16 cellular contexts compared by ENCODE assay signal in genomic region chr7:16416289-16417282, GRCh38. TPM values are rescaled to one million over a fixed set of nuclear protein-coding genes. Genes with fewer than 3 reads are reported as not detected.
DNase-seq lines count a peak whose midpoint lies in the region; ATAC-seq and TF ChIP-seq lines count a peak whose summit lies in the region.
"Had no signal": no experiment of that assay in that cellular context is flagged by ENCODE, and none has a peak within 500 bp of the region (broad histone marks: within the 10 kb centered on the region; RNA-seq: fewer than 3 reads in every experiment).

No MANE protein-coding gene starts in this region.

- no peaks in the 10 kb centered on the region for H3K9me3 ChIP-seq in body of pancreas
- no peaks in the 10 kb centered on the region for H3K9me3 ChIP-seq in esophagus squamous epithelium

- TF ChIP-seq POLR2A in body of pancreas (IDR thresholded peaks at IDR 0.05) (no peak), esophagus squamous epithelium (IDR thresholded peaks at IDR 0.05) (no peak)

- intact Hi-C loops in body of pancreas (cut with DNase I) = no loop called here
- intact Hi-C loops in esophagus squamous epithelium (cut with DNase I) = no loop called here

- H3K4me1 ChIP-seq in body of pancreas (peaks cover 22% of the 10 kb centered on the region), esophagus squamous epithelium (peaks cover 3 to 25% (median 15%) of the 10 kb centered on the region in 3 donors)

- no peaks in the 10 kb centered on the region for H3K36me3 ChIP-seq in body of pancreas (replicated peaks in 1 of 2; ENCODE audit: insufficient read depth in 1 of 2, low read depth in 2 of 2)
- H3K36me3 ChIP-seq in esophagus squamous epithelium = no peaks in the 10 kb centered on the region

- H3K4me3 Mint-ChIP-seq in immature natural killer cell = no peak overlapping the region
- H3K4me3 Mint-ChIP-seq: stimulated activated naive CD8-positive, alpha-beta T cell treated with anti-CD3 and anti-CD28 coated beads, Interleukin-15, amount 100 ng/mL, for 72 hours had no signal

- no peaks in the 10 kb centered on the region for H3K9me3 Mint-ChIP-seq in immature natural killer cell

- no peaks in the 10 kb centered on the region for H3K36me3 Mint-ChIP-seq in immature natural killer cell

- DNase-seq in Daoy (ENCODE audit: low read depth) (peak; percentile 13), NCI-H526 (lab: John Stamatoyannopoulos, UW) (peak; percentile 80 to 88), body of pancreas (peak; percentile 19 to 68 (median 62)), kidney tubule cell (ENCODE audit: low spot score) (peak; percentile 75), immature natural killer cell (no peak), esophagus squamous epithelium (lab: John Stamatoyannopoulos, UW) (no peak), anterior cingulate cortex (lab: John Stamatoyannopoulos, UW) (no peak)
- no peak for DNase-seq in activated naive CD4-positive, alpha-beta T cell treated with Interleukin-2 at 50 U/mL for 16 hours
- DNase-seq: activated CD4-positive, CD25-positive, alpha-beta regulatory T cell treated with anti-CD3 and anti-CD28 coated beads, Interleukin-2, amount 50 U/mL, for 72 hours; glutamatergic neuron; Karpas-422; SHP77; stimulated activated CD4-positive, alpha-beta T cell treated with anti-CD3 and anti-CD28 coated beads, Interleukin-4, amount 100 ng/mL, for 1 hour; stimulated activated naive CD8-positive, alpha-beta T cell treated with anti-CD3 and anti-CD28 coated beads, Interleukin-15, amount 100 ng/mL, for 72 hours had no signal

- no peaks in the 10 kb centered on the region for H3K27me3 ChIP-seq in body of pancreas
- H3K27me3 ChIP-seq in esophagus squamous epithelium = no peaks in the 10 kb centered on the region

- no peak overlapping the region for H3K27ac Mint-ChIP-seq in immature natural killer cell

- WGBS in body of pancreas, 2 donors = 48 to 65% methylated on average over 7 of the region's 7 CpGs
- WGBS in esophagus squamous epithelium, 2 donors = 69 to 70% methylated on average over 6 of the region's 7 CpGs

- H3K4me1 Mint-ChIP-seq in immature natural killer cell = peaks cover 18 to 19% of the 10 kb centered on the region in 2 donors

- peaks cover 6 to 8% (median 8%) of the 10 kb centered on the region in 3 donors for H3K27me3 Mint-ChIP-seq in immature natural killer cell (ENCODE audit: low read depth in 3 of 3)
- H3K27me3 Mint-ChIP-seq: stimulated activated naive CD8-positive, alpha-beta T cell treated with anti-CD3 and anti-CD28 coated beads, Interleukin-15, amount 100 ng/mL, for 72 hours had no signal

- TF ChIP-seq CTCF in body of pancreas (IDR thresholded peaks at IDR 0.05) = no peak
- TF ChIP-seq CTCF in esophagus squamous epithelium (IDR thresholded peaks at IDR 0.05) = no peak

- H3K27ac ChIP-seq in body of pancreas (no peak overlapping the region), esophagus squamous epithelium (no peak overlapping the region)

- H3K4me3 ChIP-seq in body of pancreas (no peak overlapping the region), esophagus squamous epithelium (no peak overlapping the region)

- peak; percentile 28 for ATAC-seq in body of pancreas
- ATAC-seq: stimulated activated naive CD8-positive, alpha-beta T cell treated with anti-CD3 and anti-CD28 coated beads, Interleukin-15, amount 100 ng/mL, for 72 hours had no signal

RNA-seq across cellular contexts. Expression of gene CRPPA, which starts 4.8 kb away (rescaled TPM):
- 0.11 and 0.65 TPM in 2 replicates for total RNA-seq in Daoy (2014; rRNA removed; shearing (Covaris generic))
- total RNA-seq in body of pancreas = 1 to 10 TPM in 1 of 2 donors, under 1 TPM in 1; 0.66 to 1.0 TPM
- under 1 TPM; 0.28 to 0.82 (median 0.65) TPM for polyA plus RNA-seq in immature natural killer cell
- total RNA-seq in esophagus squamous epithelium = 1 to 10 TPM in 2 of 4 donors, under 1 TPM in 2; 0.26 to 1.9 (median 0.85) TPM

RNA-seq across cellular contexts. Expression of gene SOSTDC1, which starts 49.0 kb away (rescaled TPM):
- total RNA-seq in Daoy (2014; rRNA removed; shearing (Covaris generic)) = not detected in 2 replicates
- total RNA-seq in body of pancreas (not detected), esophagus squamous epithelium (1 to 10 TPM in 3 of 4 donors, under 1 TPM in 1; 0.70 to 2.8 (median 2.6) TPM)
- not detected for polyA plus RNA-seq in immature natural killer cell
- total RNA-seq: lung microvascular endothelial cell, posterior vena cava had no signal

Comparison
In these comparisons a context has a peak if more than half of its experiments do, and no peak if none do; other contexts are left out.
1. DNase-seq: peak in Daoy (single experiment), NCI-H526 (2 of 2), body of pancreas (4 of 4) and kidney tubule cell (single experiment); none in immature natural killer cell (0 of 3), activated naive CD4-positive, alpha-beta T cell treated with Interleukin-2 at 50 U/mL for 16 hours (single experiment), esophagus squamous epithelium (single experiment) and anterior cingulate cortex (0 of 58).